Comparison of ENCODE assay signal across 12 cellular contexts in genomic region chr1:205374205-205375078, GRCh38. TPM values are rescaled to one million over a fixed set of nuclear protein-coding genes. Genes with fewer than 3 reads are reported as not detected.
A peak's percentile ranks its signal among the peaks of the same experiment; 100 is the strongest.
DNase-seq lines count a peak whose midpoint lies in the region; ATAC-seq and TF ChIP-seq lines count a peak whose summit lies in the region.
"Had no signal": no experiment of that assay in that cellular context is flagged by ENCODE, and none has a peak within 500 bp of the region (broad histone marks: within the 10 kb centered on the region; RNA-seq: fewer than 3 reads in every experiment).

No MANE protein-coding gene starts in this region.

- intact Hi-C loops in esophagus muscularis mucosa (cut with DNase I), result no loop called here

- no peak for TF ChIP-seq EP300 in esophagus muscularis mucosa (IDR thresholded peaks at IDR 0.05)

- no peaks in the 10 kb centered on the region for H4K20me1 ChIP-seq in smooth muscle cell (ENCODE audit: low read depth)

- no peaks in the 10 kb centered on the region for H3K9me3 ChIP-seq in esophagus muscularis mucosa
- no peaks in the 10 kb centered on the region for H3K9me3 ChIP-seq in smooth muscle cell (replicated peaks; ENCODE audit: low read depth)

- H3K4me1 ChIP-seq in esophagus muscularis mucosa (peaks cover 4 to 33% (median 26%) of the 10 kb centered on the region in 4 donors), smooth muscle cell (ENCODE audit: low read depth) (peaks cover 42% of the 10 kb centered on the region)

- CTCF ChIA-PET in RWPE1 (lab: Yijun Ruan, JAX), result interaction anchor here (0.6 to 3.2 kb wide), 6 partner anchors 18 to 111 kb away, joined by 3 to 18 read pairs (median 5); no protein-coding TSS in a partner anchor

- TF ChIP-seq POLR2A in esophagus muscularis mucosa (IDR thresholded peaks at IDR 0.05; ENCODE audit: low read depth), result no peak

- H3K27ac ChIP-seq in RWPE1 (peak overlapping the region; percentile 90), esophagus muscularis mucosa (replicated peaks in 1 of 4) (no peak overlapping the region), smooth muscle cell (ENCODE audit: low read depth) (peak overlapping the region; percentile 83)

- TF ChIP-seq CTCF in RWPE1 (conservative IDR thresholded peaks at IDR 0.05; ENCODE audit: low read depth), result no peak
- TF ChIP-seq CTCF in esophagus muscularis mucosa (IDR thresholded peaks at IDR 0.05), result no peak
- no peak for TF ChIP-seq CTCF in smooth muscle cell (IDR thresholded peaks at IDR 0.05; ENCODE audit: borderline replicate concordance, insufficient read depth, poor library complexity, severe bottlenecking)

- POLR2A ChIA-PET in RWPE1 (lab: Yijun Ruan, JAX; ENCODE audit: low non-redundant PET), result no interaction called here

- peak overlapping the region; percentile 19 for H3K9ac ChIP-seq in smooth muscle cell (ENCODE audit: low read depth)

- peaks cover 37% of the 10 kb centered on the region for H3F3A ChIP-seq in smooth muscle cell (ENCODE audit: low read depth)

- no peak overlapping the region for H2AFZ ChIP-seq in smooth muscle cell (ENCODE audit: low read depth)

- H3K4me2 ChIP-seq in smooth muscle cell, result peak overlapping the region; percentile 79

- H3K27me3 ChIP-seq in esophagus muscularis mucosa (peaks cover 0 to 42% (median 5%) of the 10 kb centered on the region in 4 donors), smooth muscle cell (ENCODE audit: low read depth) (no peaks in the 10 kb centered on the region)

- DNase-seq in HCEC 1CT (peak; percentile 70), RWPE1 (ENCODE audit: low spot score) (peak; percentile 96), esophagus muscularis mucosa (ENCODE audit: extremely low spot score) (peak; percentile 64), smooth muscle cell (lab: John Stamatoyannopoulos, UW; ENCODE audit: unreplicated experiment) (no peak), HuH-7 (ENCODE audit: low spot score) (no peak), NCI-H128 (lab: John Stamatoyannopoulos, UW; ENCODE audit: unreplicated experiment) (no peak)
- no peak for DNase-seq in stimulated activated CD4-positive, alpha-beta T cell treated with anti-CD3 and anti-CD28 coated beads, Interleukin-4, amount 100 ng/mL, for 4 hours
- DNase-seq: activated B cell treated with CpG ODN at 0.5 μM for 24 hours; activated naive CD4-positive, alpha-beta T cell treated with anti-CD3 and anti-CD28 coated beads, Interleukin-2, amount 50 U/mL, for 16 hours; naive thymus-derived CD4-positive, alpha-beta T cell; NCI-H526 had no signal

- 34% methylated on average over 10 of the region's 10 CpGs for WGBS in esophagus muscularis mucosa
- 19% methylated on average over 10 of the region's 10 CpGs for WGBS in smooth muscle cell (ENCODE audit: low lambda C conversion rate)

- H3K36me3 ChIP-seq in esophagus muscularis mucosa (no peaks in the 10 kb centered on the region), smooth muscle cell (ENCODE audit: low read depth) (no peaks in the 10 kb centered on the region)

- H3K79me2 ChIP-seq in smooth muscle cell (ENCODE audit: low read depth), result no peaks in the 10 kb centered on the region

- ATAC-seq in GM18870 (IDR thresholded peaks at IDR 0.05; ENCODE audit: unreplicated experiment), result no peak
- ATAC-seq: naive thymus-derived CD4-positive, alpha-beta T cell had no signal

- H3K4me3 ChIP-seq in esophagus muscularis mucosa (no peak overlapping the region), smooth muscle cell (no peak overlapping the region)

RNA-seq across cellular contexts. Expression of gene KLHDC8A, which starts 17.7 kb away (rescaled TPM):
- total RNA-seq in esophagus muscularis mucosa (1 to 10 TPM in 2 of 4 donors, under 1 TPM in 2; 0.32 to 2.0 (median 1.2) TPM), smooth muscle cell (0.54 TPM in 1 of 2 replicates, not detected in the other)
- polyA plus RNA-seq in smooth muscle cell, result 0.33 and 0.84 TPM in 2 replicates
- total RNA-seq: naive thymus-derived CD4-positive, alpha-beta T cell had no signal
- polyA plus RNA-seq: naive thymus-derived CD4-positive, alpha-beta T cell had no signal

RNA-seq across cellular contexts. Expression of gene LEMD1, which starts 47.4 kb away (rescaled TPM):
- total RNA-seq in esophagus muscularis mucosa (not detected), smooth muscle cell (1.3 and 5.8 TPM in 2 replicates)
- 8.0 and 15.0 TPM in 2 replicates for polyA plus RNA-seq in smooth muscle cell
- total RNA-seq: activated B cell treated with CpG ODN at 0.5 μM for 24 hours had no signal
- polyA plus RNA-seq: naive thymus-derived CD4-positive, alpha-beta T cell had no signal

RNA-seq across cellular contexts. Expression of gene NUAK2, which starts 52.9 kb away (rescaled TPM):
- total RNA-seq in esophagus muscularis mucosa (under 1 TPM; 0.42 to 0.86 (median 0.74) TPM), smooth muscle cell (6.6 and 11.3 TPM in 2 replicates)
- polyA plus RNA-seq in smooth muscle cell, result 15.8 and 16.8 TPM in 2 replicates

Comparison
In these comparisons a context has a peak if more than half of its experiments do, and no peak if none do; other contexts are left out.
1. DNase-seq: peak in HCEC 1CT (single experiment), RWPE1 (single experiment) and esophagus muscularis mucosa (single experiment); none in smooth muscle cell (single experiment), stimulated activated CD4-positive, alpha-beta T cell treated with anti-CD3 and anti-CD28 coated beads, Interleukin-4, amount 100 ng/mL, for 4 hours (0 of 2), HuH-7 (single experiment) and NCI-H128 (single experiment).
2. H3K27ac ChIP-seq: peak in RWPE1 (single experiment) and smooth muscle cell (single experiment); none in esophagus muscularis mucosa (0 of 4).